Comparison of ENCODE assay signal across 15 cellular contexts in genomic region chr2:232859385-232859916, GRCh38. TPM values are rescaled to one million over a fixed set of nuclear protein-coding genes. Genes with fewer than 3 reads are reported as not detected.
"Had no signal": no experiment of that assay in that cellular context is flagged by ENCODE, and none has a peak within 500 bp of the region (broad histone marks: within the 10 kb centered on the region; RNA-seq: fewer than 3 reads in every experiment).

No MANE protein-coding gene starts in this region.

- H3K4me3 ChIP-seq: body of pancreas, ovary, tibial artery had no signal

- H3K27ac Mint-ChIP-seq: activated B cell treated with CpG ODN at 0.5 μM for 24 hours; activated CD4-positive, alpha-beta T cell treated with anti-CD3 and anti-CD28 coated beads, Interleukin-2, amount 10 ng/mL, durations not matched to agents 24 days and 14 days; dendritic cell treated with granulocyte-macrophage colony-stimulating factor and Interleukin-4, amounts not matched to agents 40 ng/mL and 50 ng/mL, for 4 days had no signal

- H3K27me3 Mint-ChIP-seq: activated B cell treated with CpG ODN at 0.5 μM for 24 hours; activated CD4-positive, alpha-beta T cell treated with anti-CD3 and anti-CD28 coated beads, Interleukin-2, amount 10 ng/mL, durations not matched to agents 24 days and 14 days; dendritic cell treated with granulocyte-macrophage colony-stimulating factor and Interleukin-4, amounts not matched to agents 40 ng/mL and 50 ng/mL, for 4 days had no signal

- H3K4me3 Mint-ChIP-seq: activated B cell treated with CpG ODN at 0.5 μM for 24 hours; activated CD4-positive, alpha-beta T cell treated with anti-CD3 and anti-CD28 coated beads, Interleukin-2, amount 10 ng/mL, durations not matched to agents 24 days and 14 days; dendritic cell treated with granulocyte-macrophage colony-stimulating factor and Interleukin-4, amounts not matched to agents 40 ng/mL and 50 ng/mL, for 4 days; immature natural killer cell had no signal

- ATAC-seq: activated naive CD4-positive, alpha-beta T cell treated with anti-CD3 and anti-CD28 coated beads, Interleukin-2, amount 50 U/mL, for 72 hours; body of pancreas had no signal

- H3K27ac ChIP-seq: body of pancreas, epithelial cell of prostate, ovary, tibial artery had no signal

- FAIRE-seq: urothelium cell line had no signal

- H3K27me3 ChIP-seq: body of pancreas, ovary, tibial artery had no signal

- H3K4me1 Mint-ChIP-seq: activated B cell treated with CpG ODN at 0.5 μM for 24 hours; activated CD4-positive, alpha-beta T cell treated with anti-CD3 and anti-CD28 coated beads, Interleukin-2, amount 10 ng/mL, durations not matched to agents 24 days and 14 days; immature natural killer cell had no signal

- H3K9me3 ChIP-seq: body of pancreas, ovary, tibial artery had no signal

- H3K36me3 ChIP-seq: ovary had no signal

- H3K9me3 Mint-ChIP-seq: activated B cell treated with CpG ODN at 0.5 μM for 24 hours; activated CD4-positive, alpha-beta T cell treated with anti-CD3 and anti-CD28 coated beads, Interleukin-2, amount 10 ng/mL, durations not matched to agents 24 days and 14 days; activated naive CD4-positive, alpha-beta T cell treated with anti-CD3 and anti-CD28 coated beads, Interleukin-2, amount 50 U/mL, for 72 hours; dendritic cell treated with granulocyte-macrophage colony-stimulating factor and Interleukin-4, amounts not matched to agents 40 ng/mL and 50 ng/mL, for 4 days; immature natural killer cell had no signal

- H3K4me1 ChIP-seq: tibial artery had no signal

- DNase-seq: activated B cell treated with CpG ODN at 0.5 μM for 24 hours; activated CD4-positive, alpha-beta T cell treated with anti-CD3 and anti-CD28 coated beads, Interleukin-2, amount 10 ng/mL, durations not matched to agents 24 days and 14 days; activated CD8-positive, alpha-beta memory T cell treated with anti-CD3 and anti-CD28 coated beads for 24 hours; body of pancreas; effector memory CD4-positive, alpha-beta T cell; foreskin melanocyte; immature natural killer cell; ovary; stimulated activated CD4-positive, alpha-beta T cell treated with anti-CD3 and anti-CD28 coated beads, Interleukin-12 subunit alpha, Interleukin-12 subunit beta, amount 100 ng/mL, for 4 hours; stimulated activated CD4-positive, alpha-beta T cell treated with anti-CD3 and anti-CD28 coated beads, Interleukin-2, amount 100 ng/mL, for 24 hours; tibial artery had no signal

RNA-seq across cellular contexts. Expression of gene SNORC, which starts 10.6 kb away (rescaled TPM):
- polyA plus RNA-seq: immature natural killer cell had no signal
